ENCODE assay signal across 1 cellular context in the genomic region with DNA sequence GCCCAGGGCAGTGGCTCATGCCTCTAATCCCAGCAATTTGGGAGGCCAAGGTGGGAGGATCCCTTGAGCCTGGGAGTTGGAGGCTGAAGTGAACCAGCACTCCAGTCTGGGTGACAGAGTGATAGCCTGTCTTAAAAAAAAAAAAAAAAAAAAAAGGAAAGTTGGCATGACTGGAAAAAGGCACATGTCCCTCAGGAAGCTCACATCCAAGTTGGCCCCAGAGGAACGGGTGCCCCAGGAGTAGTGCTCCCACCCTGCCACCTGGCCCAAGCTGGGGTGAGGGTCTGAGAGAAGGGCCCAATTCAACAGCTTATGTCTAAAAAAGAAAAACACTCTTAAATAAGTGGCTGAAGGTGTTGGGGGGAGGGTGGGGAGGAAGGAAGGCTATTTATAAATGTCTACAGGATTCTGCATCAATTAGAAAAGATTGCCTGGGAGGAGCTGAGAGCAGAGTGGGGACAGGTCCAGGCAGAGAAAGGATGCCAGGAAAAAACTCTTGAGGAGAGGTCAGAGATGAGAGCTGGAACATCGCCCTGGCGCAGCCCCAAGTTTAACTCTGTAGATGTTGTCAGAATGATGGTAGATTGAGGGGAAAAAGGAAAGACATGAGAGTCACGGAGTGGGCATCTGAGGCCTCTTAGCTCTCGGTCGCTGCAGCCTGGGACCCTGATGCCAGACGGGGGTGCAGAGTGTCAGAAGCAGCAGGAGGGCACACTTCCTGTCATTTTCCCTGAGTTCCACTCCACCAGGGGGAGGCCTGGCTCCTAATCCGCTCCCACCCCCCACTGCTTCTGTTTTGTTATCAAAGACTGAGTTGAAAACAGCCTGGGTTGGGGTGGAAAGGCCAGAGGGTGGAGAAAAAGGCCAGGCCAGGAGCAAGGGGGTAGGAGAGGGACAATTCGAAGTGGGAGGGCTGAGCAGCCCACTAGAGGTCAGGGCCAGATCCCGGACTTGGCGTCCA.
A peak's percentile ranks its signal among the peaks of the same experiment; 100 is the strongest.
TF ChIP-seq lines count a peak whose summit lies in the region.

No MANE protein-coding gene starts in this region.

TF ChIP-seq in H1, 55 proteins besides CTCF, POLR2A, EP300 and RAD21:
- TF ChIP-seq ASH2L (IDR thresholded peaks at IDR 0.05; ENCODE audit: low read length) (no peak), CHD1 (IDR thresholded peaks at IDR 0.05; ENCODE audit: low read depth, low read length) (no peak), BACH1 (IDR thresholded peaks at IDR 0.05; ENCODE audit: low read length) (peak; percentile 63; the same call in 1 of the 2 replicates)
- TF ChIP-seq, protein P1, sequence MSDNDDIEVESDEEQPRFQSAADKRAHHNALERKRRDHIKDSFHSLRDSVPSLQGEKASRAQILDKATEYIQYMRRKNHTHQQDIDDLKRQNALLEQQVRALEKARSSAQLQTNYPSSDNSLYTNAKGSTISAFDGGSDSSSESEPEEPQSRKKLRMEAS (IDR thresholded peaks at IDR 0.05) = no peak
